6 cellular contexts compared by ENCODE assay signal in the genomic region with DNA sequence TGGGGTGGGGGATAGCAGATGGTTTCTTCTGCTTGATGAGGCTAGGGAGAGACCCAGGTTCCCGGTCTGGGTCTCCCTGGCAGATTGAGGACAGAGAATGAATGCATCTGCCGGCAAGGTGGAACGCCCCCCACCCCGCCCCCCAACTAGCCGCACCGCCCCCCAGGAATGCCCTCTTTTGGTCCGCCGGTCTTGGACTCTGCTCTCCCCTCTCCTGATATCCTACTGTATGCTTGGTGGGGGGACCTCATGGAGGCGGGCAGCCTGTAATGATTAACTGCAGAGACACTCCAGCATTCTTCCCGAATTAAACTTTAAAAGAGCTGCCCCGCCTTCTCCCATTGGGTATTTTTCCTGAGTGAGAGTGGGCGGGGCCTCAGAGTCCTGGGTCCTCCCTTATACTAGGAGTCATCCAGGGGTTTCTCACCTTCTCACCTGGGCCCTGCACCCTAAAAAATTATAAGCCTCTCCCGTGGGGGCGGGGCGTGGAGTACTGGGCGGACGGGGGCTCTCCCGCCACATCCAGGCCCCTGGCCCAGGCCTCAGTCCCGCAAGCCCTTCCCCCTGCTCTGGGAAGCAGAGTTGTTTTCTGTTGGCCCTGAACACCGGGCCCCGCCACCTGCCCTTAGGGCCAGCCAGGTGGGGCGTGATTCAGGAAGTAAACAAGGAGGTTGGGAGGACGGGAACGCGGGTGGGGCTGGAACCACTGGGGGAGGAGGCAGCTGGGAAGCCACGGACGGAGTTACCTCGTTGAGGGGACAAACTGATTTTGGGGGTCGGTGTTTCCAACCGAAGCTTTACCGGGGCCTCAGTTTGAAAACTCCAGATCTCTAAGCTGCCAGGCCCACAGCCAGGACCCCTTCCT.
DNase-seq lines count a peak whose midpoint lies in the region; TF ChIP-seq lines count a peak whose summit lies in the region.

No MANE protein-coding gene starts in this region.

- H3K4me3 ChIP-seq in coronary artery, result peak overlapping the region; percentile 56
- peak overlapping the region; percentile 73 for H3K4me3 ChIP-seq in retinal pigment epithelial cell (ENCODE audit: low read length)

- peak; percentile 64 for DNase-seq in DMS 273 (lab: John Stamatoyannopoulos, UW; ENCODE audit: unreplicated experiment)
- DNase-seq in DMS 273 treated with DMSO at 0.1 percent for 48 hours (lab: John Stamatoyannopoulos, UW), result no peak
- no peak for DNase-seq in coronary artery (ENCODE audit: low spot score)
- DNase-seq in retinal pigment epithelial cell (ENCODE audit: low read depth), result peak; percentile 10
- no peak for DNase-seq in effector CD4-positive, alpha-beta T cell
- DNase-seq in stimulated activated naive CD4-positive, alpha-beta T cell treated with Interleukin-2 at 50 U/mL for 16 hours (lab: John Stamatoyannopoulos, UW), result no peak

- H3K27ac ChIP-seq in coronary artery, result peak overlapping the region in 1 of 2 donors; percentile 41

- TF ChIP-seq CTCF in coronary artery (IDR thresholded peaks at IDR 0.05) (no peak), retinal pigment epithelial cell (conservative IDR thresholded peaks at IDR 0.05; ENCODE audit: low read depth, low read length) (no peak)

Comparison
In these comparisons a context has a peak if more than half of its experiments do, and no peak if none do; other contexts are left out.
1. DNase-seq: peak in DMS 273 (single experiment) and retinal pigment epithelial cell (single experiment); none in DMS 273 treated with DMSO at 0.1 percent for 48 hours (single experiment), coronary artery (single experiment), effector CD4-positive, alpha-beta T cell (single experiment) and stimulated activated naive CD4-positive, alpha-beta T cell treated with Interleukin-2 at 50 U/mL for 16 hours (single experiment).